ENCODE assay signal across 8 cellular contexts in genomic region chr10:73771722-73772279, GRCh38. TPM values are rescaled to one million over a fixed set of nuclear protein-coding genes. Genes with fewer than 3 reads are reported as not detected.
DNase-seq lines count a peak whose midpoint lies in the region; ATAC-seq and TF ChIP-seq lines count a peak whose summit lies in the region.

No MANE protein-coding gene starts in this region.

- H3K9me3 ChIP-seq in mononuclear cell (ENCODE audit: low read depth, low read length) = no peaks in the 10 kb centered on the region

- no peaks in the 10 kb centered on the region; the same call in 1 of the 2 replicates for H3K79me2 ChIP-seq in KMS-11 (ENCODE audit: insufficient read depth, low read depth)

- peak overlapping the region; percentile 85 for H2AFZ ChIP-seq in KMS-11 (ENCODE audit: low read depth)

- DNase-seq in DMS114 treated with DMSO at 0.1 percent for 48 hours (lab: John Stamatoyannopoulos, UW; ENCODE audit: unreplicated experiment) = peak; percentile 68
- DNase-seq in GM20000 (ENCODE audit: low spot score) = peak; percentile 88
- peak; percentile 86 for DNase-seq in activated CD4-positive, alpha-beta T cell treated with anti-CD3 and anti-CD28 coated beads for 36 hours
- DNase-seq in effector memory CD8-positive, alpha-beta T cell = peak in 2 of 3 experiments; percentile 72 to 73
- peak; percentile 48 for DNase-seq in stimulated activated CD8-positive, alpha-beta memory T cell treated with anti-CD3 and anti-CD28 coated beads, Interleukin-7, amount 100 ng/mL, for 24 hours (ENCODE audit: low read depth)

- peak overlapping the region; percentile 86 for H3K4me3 Mint-ChIP-seq in activated CD4-positive, alpha-beta T cell treated with anti-CD3 and anti-CD28 coated beads for 36 hours
- peak overlapping the region; percentile 80 to 87 for H3K4me3 Mint-ChIP-seq in effector memory CD8-positive, alpha-beta T cell

- H3K36me3 Mint-ChIP-seq in activated CD4-positive, alpha-beta T cell treated with anti-CD3 and anti-CD28 coated beads for 36 hours (ENCODE audit: low read depth) = peaks cover 74% of the 10 kb centered on the region
- peaks cover 88% of the 10 kb centered on the region for H3K36me3 Mint-ChIP-seq in effector memory CD8-positive, alpha-beta T cell (ENCODE audit: insufficient read depth)

- peak; percentile 1 for ATAC-seq in activated CD4-positive, alpha-beta T cell treated with anti-CD3 and anti-CD28 coated beads for 36 hours
- peak; percentile 42 for ATAC-seq in effector memory CD8-positive, alpha-beta T cell (replicated peaks)
- ATAC-seq in HG02884 (IDR thresholded peaks at IDR 0.05; ENCODE audit: unreplicated experiment) = no peak

- H3K27me3 Mint-ChIP-seq in activated CD4-positive, alpha-beta T cell treated with anti-CD3 and anti-CD28 coated beads for 36 hours = no peaks in the 10 kb centered on the region
- H3K27me3 Mint-ChIP-seq in effector memory CD8-positive, alpha-beta T cell = no peaks in the 10 kb centered on the region

- H3K36me3 ChIP-seq in KMS-11 (ENCODE audit: insufficient read depth) = no peaks in the 10 kb centered on the region

- POLR2A ChIA-PET in activated CD4-positive, alpha-beta T cell treated with anti-CD3 and anti-CD28 coated beads for 36 hours (lab: Charles Lee) = interaction anchor here (0.6 to 2.0 kb wide), 6 partner anchors 9 to 41 kb away, joined by 3 to 8 read pairs (median 5); no protein-coding TSS in a partner anchor

- peak overlapping the region; percentile 91 for H3K27ac Mint-ChIP-seq in activated CD4-positive, alpha-beta T cell treated with anti-CD3 and anti-CD28 coated beads for 36 hours
- H3K27ac Mint-ChIP-seq in effector memory CD8-positive, alpha-beta T cell = peak overlapping the region; percentile 91 to 94

- no peaks in the 10 kb centered on the region for H3K9me3 Mint-ChIP-seq in activated CD4-positive, alpha-beta T cell treated with anti-CD3 and anti-CD28 coated beads for 36 hours (ENCODE audit: low read depth)
- H3K9me3 Mint-ChIP-seq in effector memory CD8-positive, alpha-beta T cell = no peaks in the 10 kb centered on the region

- H3K4me3 ChIP-seq in KMS-11 (IDR thresholded peaks at IDR 0.05; ENCODE audit: insufficient read depth, low read depth, low read length) (no peak overlapping the region), mononuclear cell (ENCODE audit: low read length) (peak overlapping the region; percentile 85)

- CTCF ChIA-PET in activated CD4-positive, alpha-beta T cell treated with anti-CD3 and anti-CD28 coated beads for 36 hours (lab: Charles Lee) = interaction anchor here (0.6 to 3.5 kb wide), 10 partner anchors 9 to 406 kb away, joined by 3 to 22 read pairs (median 4); partner anchors contain the start of genes CHCHD1 and ZSWIM8

- peaks cover 48% of the 10 kb centered on the region for H3K4me1 Mint-ChIP-seq in activated CD4-positive, alpha-beta T cell treated with anti-CD3 and anti-CD28 coated beads for 36 hours
- H3K4me1 Mint-ChIP-seq in effector memory CD8-positive, alpha-beta T cell (ENCODE audit: low read depth in 2 of 2) = peaks cover 39 to 47% of the 10 kb centered on the region in 2 donors

- no peak for TF ChIP-seq CTCF in GM20000 (IDR thresholded peaks at IDR 0.05; ENCODE audit: extremely low read depth, missing control alignments)
- TF ChIP-seq CTCF in KMS-11 (conservative IDR thresholded peaks at IDR 0.05; ENCODE audit: low read depth, low read length) = no peak

- H3K9ac ChIP-seq in KMS-11 = peak overlapping the region; percentile 59; the same call in 1 of the 2 replicates

- peak overlapping the region; percentile 48; the same call in 1 of the 2 replicates for H3K27ac ChIP-seq in KMS-11

- no peaks in the 10 kb centered on the region for H4K20me1 ChIP-seq in KMS-11 (ENCODE audit: insufficient read depth)

- intact Hi-C loops in activated CD4-positive, alpha-beta T cell treated with anti-CD3 and anti-CD28 coated beads for 36 hours (cut with DNase I, micrococcal nuclease) = loop anchor here (1.0 to 5.0 kb wide), 7 partner anchors 10 to 144 kb away; partner anchors contain the start of genes NDST2 (in 2 of the 2), SEC24C (in 2 of the 2) and ZSWIM8 (in 2 of the 2)

- H3K27me3 ChIP-seq in KMS-11 (ENCODE audit: insufficient read depth, low read depth) = no peaks in the 10 kb centered on the region
- H3K27me3 ChIP-seq in mononuclear cell (ENCODE audit: insufficient read depth, low read length) = no peaks in the 10 kb centered on the region

- H3K4me2 ChIP-seq in KMS-11 = peak overlapping the region; percentile 49

- H3K4me1 ChIP-seq in KMS-11 (ENCODE audit: low read depth, poor library complexity, severe bottlenecking) = peaks cover 29% of the 10 kb centered on the region
- peaks cover 48% of the 10 kb centered on the region for H3K4me1 ChIP-seq in mononuclear cell (ENCODE audit: insufficient read depth, low read length)

RNA-seq across cellular contexts. Expression of gene CHCHD1, which starts 10.0 kb away (rescaled TPM):
- total RNA-seq in activated CD4-positive, alpha-beta T cell treated with anti-CD3 and anti-CD28 coated beads for 36 hours = 10 to 100 TPM; 12.7 to 37.1 TPM
- 4.7 TPM for total RNA-seq in mononuclear cell

RNA-seq across cellular contexts. Expression of gene ZSWIM8, which starts 13.6 kb away (rescaled TPM):
- 10 to 100 TPM; 40.1 to 67.3 TPM for total RNA-seq in activated CD4-positive, alpha-beta T cell treated with anti-CD3 and anti-CD28 coated beads for 36 hours
- 30.7 TPM for total RNA-seq in mononuclear cell

RNA-seq across cellular contexts. Expression of gene SEC24C, which starts 27.6 kb away (rescaled TPM):
- total RNA-seq in activated CD4-positive, alpha-beta T cell treated with anti-CD3 and anti-CD28 coated beads for 36 hours = 10 to 100 TPM; 84.6 to 88.2 TPM
- 25.3 TPM for total RNA-seq in mononuclear cell

RNA-seq across cellular contexts. Expression of gene NDST2, which starts 39.6 kb away (rescaled TPM):
- 10 to 100 TPM; 54.7 to 65.0 TPM for total RNA-seq in activated CD4-positive, alpha-beta T cell treated with anti-CD3 and anti-CD28 coated beads for 36 hours
- 66.9 TPM for total RNA-seq in mononuclear cell
